In genomic region chr6:11367638-11368199, GRCh38 we compare ENCODE assay signal across 1 cellular context.
A peak's percentile ranks its signal among the peaks of the same experiment; 100 is the strongest.
TF ChIP-seq lines count a peak whose summit lies in the region.

No MANE protein-coding gene starts in this region.

TF ChIP-seq in HepG2, 621 proteins besides CTCF, POLR2A, EP300 and RAD21 (continued from another document and continues in another):
- TF ChIP-seq ZNF609 (CRISPR knock-in tag; IDR thresholded peaks at IDR 0.05; ENCODE audit: borderline replicate concordance): peak; percentile 92
- TF ChIP-seq ZNF766 (CRISPR knock-in tag; IDR thresholded peaks at IDR 0.05; ENCODE audit: borderline replicate concordance): peak; percentile 93; the same call in 1 of the 2 replicates
- TF ChIP-seq ZFP62 (CRISPR knock-in tag; IDR thresholded peaks at IDR 0.05): no peak
- TF ChIP-seq, protein P1, sequence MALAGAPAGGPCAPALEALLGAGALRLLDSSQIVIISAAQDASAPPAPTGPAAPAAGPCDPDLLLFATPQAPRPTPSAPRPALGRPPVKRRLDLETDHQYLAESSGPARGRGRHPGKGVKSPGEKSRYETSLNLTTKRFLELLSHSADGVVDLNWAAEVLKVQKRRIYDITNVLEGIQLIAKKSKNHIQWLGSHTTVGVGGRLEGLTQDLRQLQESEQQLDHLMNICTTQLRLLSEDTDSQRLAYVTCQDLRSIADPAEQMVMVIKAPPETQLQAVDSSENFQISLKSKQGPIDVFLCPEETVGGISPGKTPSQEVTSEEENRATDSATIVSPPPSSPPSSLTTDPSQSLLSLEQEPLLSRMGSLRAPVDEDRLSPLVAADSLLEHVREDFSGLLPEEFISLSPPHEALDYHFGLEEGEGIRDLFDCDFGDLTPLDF (CRISPR knock-in tag; IDR thresholded peaks at IDR 0.05): no peak
- TF ChIP-seq GATAD2A (CRISPR knock-in tag; IDR thresholded peaks at IDR 0.05): peak; percentile 99
- TF ChIP-seq, protein P2, sequence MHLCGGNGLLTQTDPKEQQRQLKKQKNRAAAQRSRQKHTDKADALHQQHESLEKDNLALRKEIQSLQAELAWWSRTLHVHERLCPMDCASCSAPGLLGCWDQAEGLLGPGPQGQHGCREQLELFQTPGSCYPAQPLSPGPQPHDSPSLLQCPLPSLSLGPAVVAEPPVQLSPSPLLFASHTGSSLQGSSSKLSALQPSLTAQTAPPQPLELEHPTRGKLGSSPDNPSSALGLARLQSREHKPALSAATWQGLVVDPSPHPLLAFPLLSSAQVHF (CRISPR knock-in tag; IDR thresholded peaks at IDR 0.05): no peak
- TF ChIP-seq MTA1 (CRISPR knock-in tag; IDR thresholded peaks at IDR 0.05; ENCODE audit: borderline replicate concordance): peak; percentile 69
- TF ChIP-seq GLMP (CRISPR knock-in tag; IDR thresholded peaks at IDR 0.05; ENCODE audit: borderline replicate concordance): no peak
- no peak for TF ChIP-seq REL (CRISPR knock-in tag; conservative IDR thresholded peaks at IDR 0.05)
- no peak for TF ChIP-seq U2AF2 (IDR thresholded peaks at IDR 0.05; ENCODE audit: low read depth, low read length)
- TF ChIP-seq ZBTB37 (CRISPR knock-in tag; IDR thresholded peaks at IDR 0.05): no peak
- TF ChIP-seq MLX (CRISPR knock-in tag; IDR thresholded peaks at IDR 0.05): peak; percentile 95
- TF ChIP-seq, protein P3, sequence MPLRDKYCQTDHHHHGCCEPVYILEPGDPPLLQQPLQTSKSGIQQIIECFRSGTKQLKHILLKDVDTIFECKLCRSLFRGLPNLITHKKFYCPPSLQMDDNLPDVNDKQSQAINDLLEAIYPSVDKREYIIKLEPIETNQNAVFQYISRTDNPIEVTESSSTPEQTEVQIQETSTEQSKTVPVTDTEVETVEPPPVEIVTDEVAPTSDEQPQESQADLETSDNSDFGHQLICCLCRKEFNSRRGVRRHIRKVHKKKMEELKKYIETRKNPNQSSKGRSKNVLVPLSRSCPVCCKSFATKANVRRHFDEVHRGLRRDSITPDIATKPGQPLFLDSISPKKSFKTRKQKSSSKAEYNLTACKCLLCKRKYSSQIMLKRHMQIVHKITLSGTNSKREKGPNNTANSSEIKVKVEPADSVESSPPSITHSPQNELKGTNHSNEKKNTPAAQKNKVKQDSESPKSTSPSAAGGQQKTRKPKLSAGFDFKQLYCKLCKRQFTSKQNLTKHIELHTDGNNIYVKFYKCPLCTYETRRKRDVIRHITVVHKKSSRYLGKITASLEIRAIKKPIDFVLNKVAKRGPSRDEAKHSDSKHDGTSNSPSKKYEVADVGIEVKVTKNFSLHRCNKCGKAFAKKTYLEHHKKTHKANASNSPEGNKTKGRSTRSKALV (CRISPR knock-in tag; IDR thresholded peaks at IDR 0.05): no peak
- TF ChIP-seq ZNF33A (CRISPR knock-in tag; IDR thresholded peaks at IDR 0.05; ENCODE audit: borderline replicate concordance): peak; percentile 74; the same call in 1 of the 2 replicates
- TF ChIP-seq NPAS2 (CRISPR knock-in tag; IDR thresholded peaks at IDR 0.05; ENCODE audit: borderline replicate concordance): no peak
- no peak for TF ChIP-seq SOX6 (IDR thresholded peaks at IDR 0.05)
- peak; percentile 96 for TF ChIP-seq SOX6 (CRISPR knock-in tag; IDR thresholded peaks at IDR 0.05)
- no peak for TF ChIP-seq TBP (CRISPR knock-in tag; IDR thresholded peaks at IDR 0.05)
- peak; percentile 79; the same call in 1 of the 2 replicates for TF ChIP-seq ZBTB44 (CRISPR knock-in tag; IDR thresholded peaks at IDR 0.05)
- TF ChIP-seq ZC3H13 (CRISPR knock-in tag; IDR thresholded peaks at IDR 0.05): no peak; the same call in 1 of the 2 replicates
- no peak for TF ChIP-seq MTF1 (CRISPR knock-in tag; IDR thresholded peaks at IDR 0.05)
- TF ChIP-seq REST (IDR thresholded peaks at IDR 0.05; ENCODE audit: borderline replicate concordance in 1 of 2, low read depth in 1 of 2, low read length in 2 of 2): peak in 1 of 2 experiments; percentile 49; a peak in 2 of 4 replicates
- no peak for TF ChIP-seq ZNF790 (CRISPR knock-in tag; IDR thresholded peaks at IDR 0.05; ENCODE audit: borderline replicate concordance)
- peak; percentile 30 for TF ChIP-seq KAT7 (CRISPR knock-in tag; IDR thresholded peaks at IDR 0.05; ENCODE audit: borderline replicate concordance)
- peak; percentile 76 for TF ChIP-seq ZNF430 (CRISPR knock-in tag; IDR thresholded peaks at IDR 0.05)
- peak; percentile 73; the same call in 1 of the 2 replicates for TF ChIP-seq JUN (CRISPR knock-in tag; IDR thresholded peaks at IDR 0.05)
- no peak for TF ChIP-seq ZSCAN22 (CRISPR knock-in tag; IDR thresholded peaks at IDR 0.05)
- TF ChIP-seq NR1H2 (CRISPR knock-in tag; IDR thresholded peaks at IDR 0.05; ENCODE audit: borderline replicate concordance, low read depth): no peak
- TF ChIP-seq ZNF530 (CRISPR knock-in tag; IDR thresholded peaks at IDR 0.05; ENCODE audit: low read depth): no peak
- TF ChIP-seq ZNF703 (CRISPR knock-in tag; IDR thresholded peaks at IDR 0.05; ENCODE audit: borderline replicate concordance): no peak
- peak; percentile 51; the same call in 1 of the 2 replicates for TF ChIP-seq ZNF629 (CRISPR knock-in tag; conservative IDR thresholded peaks at IDR 0.05)
- no peak for TF ChIP-seq ZBTB42 (CRISPR knock-in tag; IDR thresholded peaks at IDR 0.05)
- TF ChIP-seq, protein P4, sequence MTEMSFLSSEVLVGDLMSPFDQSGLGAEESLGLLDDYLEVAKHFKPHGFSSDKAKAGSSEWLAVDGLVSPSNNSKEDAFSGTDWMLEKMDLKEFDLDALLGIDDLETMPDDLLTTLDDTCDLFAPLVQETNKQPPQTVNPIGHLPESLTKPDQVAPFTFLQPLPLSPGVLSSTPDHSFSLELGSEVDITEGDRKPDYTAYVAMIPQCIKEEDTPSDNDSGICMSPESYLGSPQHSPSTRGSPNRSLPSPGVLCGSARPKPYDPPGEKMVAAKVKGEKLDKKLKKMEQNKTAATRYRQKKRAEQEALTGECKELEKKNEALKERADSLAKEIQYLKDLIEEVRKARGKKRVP (CRISPR knock-in tag; IDR thresholded peaks at IDR 0.05): peak in 1 of 2 experiments; percentile 75; a peak in 1 of 4 replicates
- TF ChIP-seq, protein P5, sequence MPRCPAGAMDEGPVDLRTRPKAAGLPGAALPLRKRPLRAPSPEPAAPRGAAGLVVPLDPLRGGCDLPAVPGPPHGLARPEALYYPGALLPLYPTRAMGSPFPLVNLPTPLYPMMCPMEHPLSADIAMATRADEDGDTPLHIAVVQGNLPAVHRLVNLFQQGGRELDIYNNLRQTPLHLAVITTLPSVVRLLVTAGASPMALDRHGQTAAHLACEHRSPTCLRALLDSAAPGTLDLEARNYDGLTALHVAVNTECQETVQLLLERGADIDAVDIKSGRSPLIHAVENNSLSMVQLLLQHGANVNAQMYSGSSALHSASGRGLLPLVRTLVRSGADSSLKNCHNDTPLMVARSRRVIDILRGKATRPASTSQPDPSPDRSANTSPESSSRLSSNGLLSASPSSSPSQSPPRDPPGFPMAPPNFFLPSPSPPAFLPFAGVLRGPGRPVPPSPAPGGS (CRISPR knock-in tag; IDR thresholded peaks at IDR 0.05): peak; percentile 84
- 0 out of 2 replicates have a peak, but pooled peaks have one; percentile 50 for TF ChIP-seq ZKSCAN1 (IDR thresholded peaks at IDR 0.05; ENCODE audit: low read length)
- TF ChIP-seq IRF9 (CRISPR knock-in tag; IDR thresholded peaks at IDR 0.05; ENCODE audit: borderline replicate concordance): peak; percentile 82
- no peak for TF ChIP-seq SRF (IDR thresholded peaks at IDR 0.05; ENCODE audit: low read depth, low read length)
- no peak for TF ChIP-seq PCBP1 (IDR thresholded peaks at IDR 0.05; ENCODE audit: borderline replicate concordance, low read depth, low read length)
- peak; percentile 96 for TF ChIP-seq SALL1 (CRISPR knock-in tag; IDR thresholded peaks at IDR 0.05)
